ENCODE assay signal across 31 cellular contexts in the genomic region with DNA sequence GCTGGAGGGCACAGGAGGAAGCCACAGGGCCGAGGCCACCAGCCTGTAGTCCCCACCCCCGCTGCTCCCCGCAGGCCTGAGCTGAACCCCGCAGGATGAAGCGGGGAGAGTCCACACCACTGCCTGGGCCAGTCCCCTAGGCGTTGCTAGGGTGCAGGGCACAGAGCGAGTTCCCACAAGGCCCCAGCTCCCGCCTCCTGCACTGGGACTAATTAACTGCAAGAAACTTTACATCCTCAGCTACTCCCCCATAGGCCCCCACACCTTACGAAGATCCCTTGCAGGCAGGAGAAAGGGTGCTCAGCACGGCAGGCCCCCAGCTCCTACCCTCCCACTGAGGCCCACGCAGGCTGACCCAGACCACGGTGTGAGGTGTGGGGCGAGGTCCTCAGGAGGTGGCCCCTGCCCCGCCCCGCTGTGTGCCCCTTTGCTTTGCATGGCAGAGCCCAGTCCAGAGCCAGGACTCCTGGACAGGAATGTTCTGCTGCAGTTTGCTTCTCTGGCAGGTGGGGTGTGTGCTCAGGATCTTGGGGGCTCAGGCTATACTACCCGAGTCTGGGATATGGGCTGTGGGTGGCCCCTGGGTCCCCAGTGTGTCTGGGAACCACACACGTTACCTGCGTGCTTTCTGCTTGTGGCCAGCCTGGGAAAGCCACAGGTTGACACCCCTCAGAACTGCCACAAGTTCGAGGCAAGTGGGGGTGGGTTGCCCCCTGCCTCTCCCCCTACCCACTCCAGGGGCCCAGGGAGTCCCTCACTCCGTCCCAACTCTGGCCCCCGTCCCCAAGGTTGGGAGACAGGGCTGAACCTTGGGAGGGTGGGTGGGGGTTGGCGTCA. TPM values are rescaled to one million over a fixed set of nuclear protein-coding genes. Genes with fewer than 3 reads are reported as not detected.
"Had no signal": no experiment of that assay in that cellular context is flagged by ENCODE, and none has a peak within 500 bp of the region (broad histone marks: within the 10 kb centered on the region; RNA-seq: fewer than 3 reads in every experiment).

No MANE protein-coding gene starts in this region.

- H3K9me3 ChIP-seq: ascending aorta, colonic mucosa, esophagus squamous epithelium, left lung, right lobe of liver, testis, transverse colon had no signal

- H3K27ac ChIP-seq: ascending aorta, cardiac muscle cell, colonic mucosa, epithelial cell of prostate, esophagus squamous epithelium, left lung, ovary, right lobe of liver, testis, transverse colon had no signal

- DNase-seq: activated CD4-positive, alpha-beta T cell treated with anti-CD3 and anti-CD28 coated beads for 36 hours; activated CD4-positive, CD25-positive, alpha-beta regulatory T cell; activated CD8-positive, alpha-beta T cell treated with anti-CD3 and anti-CD28 coated beads, Interleukin-2, amount 10 ng/mL, durations not matched to agents 7 days and 5 days; activated effector memory CD4-positive, alpha-beta T cell treated with Interleukin-2 at 50 U/mL for 16 hours; activated naive CD4-positive, alpha-beta T cell treated with Interleukin-2 at 50 U/mL for 16 hours; activated naive CD8-positive, alpha-beta T cell treated with anti-CD3 and anti-CD28 coated beads, Interleukin-2, amount 10 ng/mL, durations not matched to agents 7 days and 5 days; cerebellar nuclear complex; colonic mucosa; effector CD8-positive, alpha-beta T cell; esophagus squamous epithelium; foreskin melanocyte; glutamatergic neuron; left lung; mammary epithelial cell; ovary; right lobe of liver; stimulated activated CD4-positive, alpha-beta T cell treated with anti-CD3 and anti-CD28 coated beads, Interleukin-2, amount 100 ng/mL, for 48 hours; stimulated activated naive CD4-positive, alpha-beta T cell treated with Interleukin-2 at 50 U/mL for 16 hours; testis; transverse colon had no signal

- FAIRE-seq: endometrium, islet of Langerhans had no signal

- H3K36me3 ChIP-seq: ascending aorta, cardiac muscle cell, colonic mucosa, esophagus squamous epithelium, left lung, ovary, right lobe of liver, transverse colon had no signal

- ATAC-seq: activated CD4-positive, alpha-beta T cell treated with anti-CD3 and anti-CD28 coated beads for 36 hours; activated CD8-positive, alpha-beta T cell treated with anti-CD3 and anti-CD28 coated beads, Interleukin-2, amount 10 ng/mL, durations not matched to agents 7 days and 5 days had no signal

- H3K27me3 ChIP-seq: right lobe of liver, testis had no signal

- H3K4me1 ChIP-seq: ascending aorta, colonic mucosa, left lung, right lobe of liver, transverse colon had no signal

- H3K4me3 ChIP-seq: ascending aorta, cardiac muscle cell, colonic mucosa, esophagus squamous epithelium, left lung, ovary, right lobe of liver, testis, transverse colon had no signal

RNA-seq across cellular contexts. Expression of gene GNG13, which starts 1.2 kb away (rescaled TPM):
- total RNA-seq: activated CD4-positive, alpha-beta T cell treated with anti-CD3 and anti-CD28 coated beads for 36 hours; activated CD8-positive, alpha-beta T cell treated with anti-CD3 and anti-CD28 coated beads, Interleukin-2, amount 10 ng/mL, durations not matched to agents 7 days and 5 days; activated naive CD8-positive, alpha-beta T cell treated with anti-CD3 and anti-CD28 coated beads, Interleukin-2, amount 10 ng/mL, durations not matched to agents 7 days and 5 days; ascending aorta; cardiac muscle cell; dermis microvascular lymphatic vessel endothelial cell; esophagus squamous epithelium; left lung; mammary epithelial cell; mucosa of gallbladder; ovary; progenitor cell of endocrine pancreas; renal cortical epithelial cell; right lobe of liver; skeletal muscle tissue; testis; urinary bladder had no signal

RNA-seq across cellular contexts. Expression of gene MSLN, which starts 38.8 kb away (rescaled TPM):
- total RNA-seq: activated CD4-positive, alpha-beta T cell treated with anti-CD3 and anti-CD28 coated beads for 36 hours; activated CD8-positive, alpha-beta T cell treated with anti-CD3 and anti-CD28 coated beads, Interleukin-2, amount 10 ng/mL, durations not matched to agents 7 days and 5 days; activated naive CD8-positive, alpha-beta T cell treated with anti-CD3 and anti-CD28 coated beads, Interleukin-2, amount 10 ng/mL, durations not matched to agents 7 days and 5 days had no signal
